ENCODE assay signal across 13 cellular contexts in genomic region chr17:17702821-17703607, GRCh38. TPM values are rescaled to one million over a fixed set of nuclear protein-coding genes. Genes with fewer than 3 reads are reported as not detected.
DNase-seq lines count a peak whose midpoint lies in the region; ATAC-seq, FAIRE-seq and TF ChIP-seq lines count a peak whose summit lies in the region.
"Had no signal": no experiment of that assay in that cellular context is flagged by ENCODE, and none has a peak within 500 bp of the region (broad histone marks: within the 10 kb centered on the region; RNA-seq: fewer than 3 reads in every experiment).

No MANE protein-coding gene starts in this region.

- TF ChIP-seq CTCF in heart right ventricle (IDR thresholded peaks at IDR 0.05) (peak in 6 of 9 donors; percentile 13 to 40 (median 26)), right atrium auricular region (IDR thresholded peaks at IDR 0.05) (peak in 1 of 2 donors; percentile 31), endothelial cell of umbilical vein (IDR thresholded peaks at IDR 0.05; ENCODE audit: extremely low read depth in 1 of 2, insufficient read depth in 1 of 2, low read depth in 1 of 2, low read length in 2 of 2) (no peak), lower lobe of right lung (IDR thresholded peaks at IDR 0.05) (peak; percentile 11), type B pancreatic cell (conservative IDR thresholded peaks at IDR 0.05) (no peak), sigmoid colon (IDR thresholded peaks at IDR 0.05) (no peak)

- dilution Hi-C loops in endothelial cell of umbilical vein (cut with MboI; ENCODE audit: extremely low pct_ligation_motif_present, low sequenced_read_pairs), result no loop called here

- intact Hi-C loops in heart right ventricle (cut with DNase I) (no loop called here), endothelial cell of umbilical vein (cut with micrococcal nuclease) (no loop called here), lower lobe of right lung (cut with DNase I) (no loop called here), sigmoid colon (cut with DNase I) (no loop called here)

- no TSS peak for BruUV-seq in endothelial cell of umbilical vein (replicated peaks; lab: Mats Ljungman, UMichigan)

- CTCF ChIA-PET in endothelial cell of umbilical vein (lab: Charles Lee), result interaction anchor here (1.0 kb wide), 1 partner anchor 10 kb away, joined by 4 read pairs; no protein-coding TSS in a partner anchor

- peaks cover 0 to 11% (median 0%) of the 10 kb centered on the region in 7 donors for H3K27me3 ChIP-seq in heart right ventricle
- no peaks in the 10 kb centered on the region for H3K27me3 ChIP-seq in right atrium auricular region
- H3K27me3 ChIP-seq in endothelial cell of umbilical vein (ENCODE audit: control insufficient read depth in 2 of 2, insufficient read depth in 2 of 2, low read length in 2 of 2), result no peaks in the 10 kb centered on the region
- H3K27me3 ChIP-seq in lower lobe of right lung (ENCODE audit: low read depth), result no peaks in the 10 kb centered on the region
- H3K27me3 ChIP-seq in sigmoid colon, result no peaks in the 10 kb centered on the region
- H3K27me3 ChIP-seq: suprapubic skin had no signal

- H3K36me3 Mint-ChIP-seq in type B pancreatic cell, result peaks cover 8% of the 10 kb centered on the region

- H3K4me2 ChIP-seq in endothelial cell of umbilical vein (ENCODE audit: insufficient read depth, low read length), result no peak overlapping the region

- POLR2A ChIA-PET in endothelial cell of umbilical vein (lab: Charles Lee), result no interaction called here

- H3K4me3 ChIP-seq in heart right ventricle (no peak overlapping the region), right atrium auricular region (no peak overlapping the region), endothelial cell of umbilical vein (replicated peaks in 1 of 3; ENCODE audit: insufficient read depth in 1 of 3, low read depth in 1 of 3, low read length in 3 of 3) (no peak overlapping the region), lower lobe of right lung (no peak overlapping the region), sigmoid colon (no peak overlapping the region)
- H3K4me3 ChIP-seq: suprapubic skin had no signal

- no peak overlapping the region for H2AFZ ChIP-seq in endothelial cell of umbilical vein (ENCODE audit: low read depth, low read length)

- no peak overlapping the region for H3K9ac ChIP-seq in endothelial cell of umbilical vein (replicated peaks; ENCODE audit: extremely low read depth, insufficient read depth, low read length)

- H4K20me1 ChIP-seq in endothelial cell of umbilical vein (replicated peaks; ENCODE audit: control insufficient read depth, extremely low read depth, insufficient read depth, low read length), result peaks cover 2% of the 10 kb centered on the region

- peaks cover 65% of the 10 kb centered on the region for H3K4me1 Mint-ChIP-seq in type B pancreatic cell (ENCODE audit: unreplicated experiment)

- H3K4me1 ChIP-seq in heart right ventricle (peaks cover 16 to 76% (median 64%) of the 10 kb centered on the region in 9 donors), right atrium auricular region (peaks cover 0 to 67% of the 10 kb centered on the region in 2 donors), endothelial cell of umbilical vein (ENCODE audit: control insufficient read depth, extremely low read depth, insufficient read depth, low read length) (peaks cover 9% of the 10 kb centered on the region), lower lobe of right lung (peaks cover 46% of the 10 kb centered on the region), sigmoid colon (peaks cover 0 to 65% (median 58%) of the 10 kb centered on the region in 4 donors)

- H3K9me3 Mint-ChIP-seq in type B pancreatic cell, result no peaks in the 10 kb centered on the region

- TF ChIP-seq POLR2A in endothelial cell of umbilical vein (IDR thresholded peaks at IDR 0.05; ENCODE audit: low read depth, low read length) (no peak), sigmoid colon (IDR thresholded peaks at IDR 0.05) (no peak)

- 60 to 67% methylated on average over 15 of the region's 15 CpGs for WGBS in heart right ventricle, 2 donors
- 77 to 81% methylated on average over 15 of the region's 15 CpGs for WGBS in sigmoid colon, 2 donors

- DNase-seq in heart right ventricle (peak; percentile 47 to 49), right atrium auricular region (ENCODE audit: low spot score) (no peak), endothelial cell of umbilical vein (ENCODE audit: low read depth, low spot score) (peak; percentile 20), lower lobe of right lung (no peak), type B pancreatic cell (ENCODE audit: extremely low spot score, unreplicated experiment) (no peak), sigmoid colon (no peak), NCI-H2029 treated with DMSO at 0.1 percent for 48 hours (lab: John Stamatoyannopoulos, UW) (no peak), T-helper 1 cell (no peak)
- DNase-seq: activated CD4-positive, CD25-positive, alpha-beta regulatory T cell treated with anti-CD3 and anti-CD28 coated beads, Interleukin-2, amount 50 U/mL, for 72 hours; NCI-H2107; stimulated activated CD4-positive, alpha-beta T cell treated with anti-CD3 and anti-CD28 coated beads, Interleukin-1b, Interleukin-23, amount 100 ng/mL, for 48 hours had no signal

- peak overlapping the region; percentile 84 for H3K27ac Mint-ChIP-seq in type B pancreatic cell

- FAIRE-seq in endothelial cell of umbilical vein (lab: Jason Lieb, UNC), result no peak
- FAIRE-seq: keratinocyte had no signal

- peak in 5 of 8 donors; percentile 9 to 66 (median 53) for ATAC-seq in heart right ventricle
- ATAC-seq in lower lobe of right lung, result no peak

- no peak for TF ChIP-seq EP300 in sigmoid colon (IDR thresholded peaks at IDR 0.05)

- H3K79me2 ChIP-seq in endothelial cell of umbilical vein (ENCODE audit: control insufficient read depth, insufficient read depth, low read length), result peaks cover 65% of the 10 kb centered on the region

- H3K27ac ChIP-seq in heart right ventricle, result peak overlapping the region in 3 of 10 donors; percentile 1 to 20 (median 10)
- peak overlapping the region in 1 of 2 donors; percentile 13 for H3K27ac ChIP-seq in right atrium auricular region
- no peak overlapping the region for H3K27ac ChIP-seq in endothelial cell of umbilical vein (ENCODE audit: insufficient read depth, low read depth, low read length)
- H3K27ac ChIP-seq in lower lobe of right lung, result no peak overlapping the region
- H3K27ac ChIP-seq in sigmoid colon, result peak overlapping the region in 1 of 4 donors; percentile 16
- H3K27ac ChIP-seq: suprapubic skin had no signal

- no peaks in the 10 kb centered on the region for H3K9me3 ChIP-seq in heart right ventricle
- no peaks in the 10 kb centered on the region for H3K9me3 ChIP-seq in right atrium auricular region
- no peaks in the 10 kb centered on the region for H3K9me3 ChIP-seq in endothelial cell of umbilical vein (replicated peaks; ENCODE audit: control insufficient read depth, insufficient read depth, low read length)
- no peaks in the 10 kb centered on the region for H3K9me3 ChIP-seq in lower lobe of right lung
- H3K9me3 ChIP-seq in sigmoid colon, result no peaks in the 10 kb centered on the region
- H3K9me3 ChIP-seq: suprapubic skin had no signal

- H3K4me3 Mint-ChIP-seq in type B pancreatic cell, result peak overlapping the region; percentile 66

- no peaks in the 10 kb centered on the region for H3K9me1 ChIP-seq in endothelial cell of umbilical vein (replicated peaks; ENCODE audit: control insufficient read depth, extremely low read depth, insufficient read depth, low read length)

- peaks cover 4% of the 10 kb centered on the region for H3K27me3 Mint-ChIP-seq in type B pancreatic cell

- H3K36me3 ChIP-seq in heart right ventricle (peaks cover 0 to 6% (median 0%) of the 10 kb centered on the region in 9 donors), right atrium auricular region (no peaks in the 10 kb centered on the region), endothelial cell of umbilical vein (ENCODE audit: control insufficient read depth in 2 of 2, extremely low read depth in 1 of 2, insufficient read depth in 2 of 2, low read length in 2 of 2) (no peaks in the 10 kb centered on the region), lower lobe of right lung (no peaks in the 10 kb centered on the region), sigmoid colon (no peaks in the 10 kb centered on the region)

TF ChIP-seq in endothelial cell of umbilical vein, 7 proteins besides CTCF, POLR2A, EP300 and RAD21:
- TF ChIP-seq JUN (IDR thresholded peaks at IDR 0.05; ENCODE audit: borderline replicate concordance, insufficient read depth, insufficient read length, low read depth) (no peak), GATA2 (IDR thresholded peaks at IDR 0.05; ENCODE audit: insufficient read depth, insufficient read length, low read depth, low read length) (no peak), POLR2AphosphoS5 (IDR thresholded peaks at IDR 0.05; ENCODE audit: insufficient read depth, low read depth, low read length) (no peak), MYC (IDR thresholded peaks at IDR 0.05; ENCODE audit: low read depth, low read length) (no peak), EZH2 (IDR thresholded peaks at IDR 0.05; ENCODE audit: borderline replicate concordance, low read depth, low read length, severe bottlenecking) (no peak), FOS (IDR thresholded peaks at IDR 0.05; ENCODE audit: borderline replicate concordance, insufficient read depth, low read length) (no peak), MAX (IDR thresholded peaks at IDR 0.05; ENCODE audit: insufficient read depth, insufficient read length) (no peak)

RNA-seq across cellular contexts. Expression of gene RAI1, which starts 21.8 kb away (rescaled TPM):
- total RNA-seq in heart right ventricle (10 to 100 TPM; 15.8 to 32.0 (median 20.9) TPM), right atrium auricular region (10 to 100 TPM; 23.8 to 24.9 TPM), endothelial cell of umbilical vein (43.3 and 47.3 TPM in 2 replicates), lower lobe of right lung (31.1 TPM), type B pancreatic cell (ENCODE audit: low replicate concordance) (61.1 and 61.3 TPM in 2 replicates), sigmoid colon (10 to 100 TPM in 2 of 4 donors, 1 to 10 TPM in 2; 7.4 to 31.9 (median 12.5) TPM)
- polyA plus RNA-seq in heart right ventricle (10 to 100 TPM; 13.8 to 17.5 TPM), endothelial cell of umbilical vein (7.4 and 7.8 TPM in 2 replicates), sigmoid colon (10 to 100 TPM in 1 of 3 donors, 1 to 10 TPM in 2; 1.8 to 14.2 (median 2.5) TPM)
- polyA plus RNA-seq in endothelial cell of umbilical vein (2011; cell fraction: cytosol; rRNA removed), result 5.2 and 6.3 TPM in 2 replicates
- polyA plus RNA-seq in endothelial cell of umbilical vein (2011; cell fraction: nucleus; rRNA removed), result 17.5 and 19.2 TPM in 2 replicates
- polyA plus RNA-seq in endothelial cell of umbilical vein (2012), result 14.2 and 19.1 TPM in 2 replicates
- 8.2 and 14.0 TPM in 2 replicates for polyA minus RNA-seq in endothelial cell of umbilical vein
- polyA minus RNA-seq in endothelial cell of umbilical vein (2011; cell fraction: cytosol; rRNA and poly(A)+ RNA removed), result 9.0 TPM
- polyA minus RNA-seq in endothelial cell of umbilical vein (2011; cell fraction: nucleus; rRNA and poly(A)+ RNA removed), result 17.7 and 21.7 TPM in 2 replicates

Comparison
In these comparisons a context has a peak if more than half of its experiments do, and no peak if none do; other contexts are left out.
1. DNase-seq: peak in heart right ventricle (2 of 2) and endothelial cell of umbilical vein (single experiment); none in right atrium auricular region (single experiment), lower lobe of right lung (single experiment), type B pancreatic cell (single experiment), sigmoid colon (single experiment), NCI-H2029 treated with DMSO at 0.1 percent for 48 hours (single experiment) and T-helper 1 cell (0 of 5).
2. ATAC-seq: peak in heart right ventricle (5 of 8); none in lower lobe of right lung (0 of 2).
3. CTCF ChIP-seq: peak in heart right ventricle (6 of 9) and lower lobe of right lung (single experiment); none in endothelial cell of umbilical vein (0 of 2), type B pancreatic cell (single experiment) and sigmoid colon (0 of 4).